9 cellular contexts compared by ENCODE assay signal in genomic region chr3:159941043-159941994, GRCh38. TPM values are rescaled to one million over a fixed set of nuclear protein-coding genes. Genes with fewer than 3 reads are reported as not detected.
DNase-seq lines count a peak whose midpoint lies in the region; ATAC-seq and TF ChIP-seq lines count a peak whose summit lies in the region.
"Had no signal": no experiment of that assay in that cellular context is flagged by ENCODE, and none has a peak within 500 bp of the region (broad histone marks: within the 10 kb centered on the region; RNA-seq: fewer than 3 reads in every experiment).

No MANE protein-coding gene starts in this region.

- H3K18ac ChIP-seq in mesendoderm (ENCODE audit: low read length) = no peak overlapping the region

- no CpG with 5 or more reads among the region's 6 CpGs for WGBS in mesendoderm (ENCODE audit: extremely low coverage, insufficient coverage, low lambda C conversion rate)

- H3K79me1 ChIP-seq in mesendoderm (ENCODE audit: low read length) = no peaks in the 10 kb centered on the region

- H3K4me1 ChIP-seq in mesendoderm (ENCODE audit: control insufficient read depth, low read depth, low read length) = no peaks in the 10 kb centered on the region

- DNase-seq in NOMO-1 (lab: John Stamatoyannopoulos, UW; ENCODE audit: unreplicated experiment in 2 of 2) (peak; percentile 55 to 84), mesendoderm (peak; percentile 14), GM10266 (ENCODE audit: extremely low spot score) (no peak), hippocampal formation (lab: John Stamatoyannopoulos, UW) (no peak)
- DNase-seq in effector CD8-positive, alpha-beta T cell (lab: John Stamatoyannopoulos, UW) = no peak
- DNase-seq: activated CD4-positive, alpha-beta T cell treated with anti-CD3 and anti-CD28 coated beads for 1 hour; NCI-H2171 had no signal

- H3K9ac ChIP-seq in mesendoderm (ENCODE audit: low read length) = no peak overlapping the region

- no peak overlapping the region for H4K5ac ChIP-seq in mesendoderm (ENCODE audit: low read length)

- no peak overlapping the region for H3K23ac ChIP-seq in mesendoderm (ENCODE audit: low read length)

- H3K36me3 ChIP-seq in mesendoderm (ENCODE audit: control insufficient read depth, insufficient read depth, low read length) = no peaks in the 10 kb centered on the region

- H2AK5ac ChIP-seq in mesendoderm (ENCODE audit: low read length) = no peak overlapping the region

- no peak overlapping the region for H3K4me3 ChIP-seq in mesendoderm (ENCODE audit: low read length)

- no peak overlapping the region for H3K27ac ChIP-seq in mesendoderm (ENCODE audit: low read depth, low read length)

- no peak overlapping the region for H2BK5ac ChIP-seq in mesendoderm (ENCODE audit: low read length)

- H3K4me2 ChIP-seq in mesendoderm (ENCODE audit: low read length) = no peak overlapping the region

- H3K56ac ChIP-seq in mesendoderm (ENCODE audit: low read length) = no peak overlapping the region

- peak; percentile 80 for ATAC-seq in GM19351 (IDR thresholded peaks at IDR 0.05; ENCODE audit: unreplicated experiment)
- ATAC-seq in HG02870 (IDR thresholded peaks at IDR 0.05; ENCODE audit: unreplicated experiment) = peak; percentile 82

- no peak overlapping the region for H2BK15ac ChIP-seq in mesendoderm (replicated peaks; ENCODE audit: low read depth)

- no peak overlapping the region for H2BK120ac ChIP-seq in mesendoderm (ENCODE audit: low read depth, low read length)

- TF ChIP-seq CTCF in GM10266 (IDR thresholded peaks at IDR 0.05; ENCODE audit: control insufficient read depth, insufficient read depth, low read depth, missing control alignments) = no peak

- no peak overlapping the region for H4K8ac ChIP-seq in mesendoderm (ENCODE audit: low read depth, low read length)

- H3K4ac ChIP-seq in mesendoderm (ENCODE audit: low read depth, low read length) = no peak overlapping the region

- no peaks in the 10 kb centered on the region for H3K27me3 ChIP-seq in mesendoderm (ENCODE audit: insufficient read depth, low read length, poor library complexity)

- H3K79me2 ChIP-seq in mesendoderm (ENCODE audit: control insufficient read depth, insufficient read depth, low read length) = no peaks in the 10 kb centered on the region

RNA-seq across cellular contexts. Expression of gene IL12A, which starts 47.3 kb away (rescaled TPM):
- polyA plus RNA-seq in mesendoderm (2013, experiment 1 of 2) = 0.35 TPM
- polyA plus RNA-seq in mesendoderm (2013, experiment 2 of 2) = 0.36 TPM

Comparison
In these comparisons a context has a peak if more than half of its experiments do, and no peak if none do; other contexts are left out.
1. DNase-seq: peak in NOMO-1 (2 of 2) and mesendoderm (single experiment); none in effector CD8-positive, alpha-beta T cell (single experiment), GM10266 (single experiment) and hippocampal formation (0 of 2).